ENCODE assay signal across 19 cellular contexts in the genomic region with DNA sequence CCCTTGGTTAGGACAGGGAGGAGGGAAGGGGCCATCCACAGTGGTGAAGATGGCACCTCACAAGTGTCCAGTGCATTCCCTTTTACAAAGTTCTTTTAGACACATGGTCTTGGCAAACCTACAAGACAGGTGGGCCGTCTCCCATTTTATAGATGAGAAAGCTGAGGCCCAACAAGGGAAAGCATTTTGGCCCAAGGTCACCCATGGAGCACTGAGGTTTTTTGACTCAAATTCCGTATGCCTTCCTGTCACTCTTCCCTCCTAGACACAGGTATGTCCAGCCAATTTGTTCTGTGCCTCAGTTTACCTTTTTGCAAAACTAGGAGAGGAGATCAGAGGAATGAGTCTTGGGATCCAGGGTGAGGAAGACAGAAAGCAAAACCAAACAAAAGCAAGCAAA. TPM values are rescaled to one million over a fixed set of nuclear protein-coding genes. Genes with fewer than 3 reads are reported as not detected.
A peak's percentile ranks its signal among the peaks of the same experiment; 100 is the strongest.
DNase-seq lines count a peak whose midpoint lies in the region; ATAC-seq and TF ChIP-seq lines count a peak whose summit lies in the region.
"Had no signal": no experiment of that assay in that cellular context is flagged by ENCODE, and none has a peak within 500 bp of the region (broad histone marks: within the 10 kb centered on the region; RNA-seq: fewer than 3 reads in every experiment).

No MANE protein-coding gene starts in this region.

- H3K36me3 Mint-ChIP-seq in GM23338 (ENCODE audit: low read depth) (no peaks in the 10 kb centered on the region), osteocyte (ENCODE audit: unreplicated experiment) (no peaks in the 10 kb centered on the region)

- H3K9me3 Mint-ChIP-seq in GM23338 (no peaks in the 10 kb centered on the region), osteocyte (ENCODE audit: unreplicated experiment) (no peaks in the 10 kb centered on the region)

- H3K4me3 Mint-ChIP-seq in GM23338: peak overlapping the region; percentile 77
- no peak overlapping the region for H3K4me3 Mint-ChIP-seq in osteocyte (ENCODE audit: unreplicated experiment)

- no peaks in the 10 kb centered on the region for H3F3A ChIP-seq in GM23338 (replicated peaks; ENCODE audit: low read depth)

- H3K27me3 ChIP-seq in GM23338 (ENCODE audit: insufficient read depth): peaks cover 69% of the 10 kb centered on the region
- H3K27me3 ChIP-seq in iPS-18a (ENCODE audit: control insufficient read depth, insufficient read depth, low read length): peaks cover 41% of the 10 kb centered on the region
- H3K27me3 ChIP-seq in osteoblast (ENCODE audit: insufficient read depth, low read length): peaks cover 55% of the 10 kb centered on the region

- H3K4me1 Mint-ChIP-seq in GM23338 (peaks cover 21% of the 10 kb centered on the region), osteocyte (ENCODE audit: unreplicated experiment) (peaks cover 9% of the 10 kb centered on the region)

- H3K27ac ChIP-seq in GM23338 (ENCODE audit: low read depth): no peak overlapping the region
- peak overlapping the region; percentile 87 for H3K27ac ChIP-seq in angular gyrus (ENCODE audit: low read depth, low read length)
- no peak overlapping the region for H3K27ac ChIP-seq in iPS-18a (ENCODE audit: low read length)
- H3K27ac ChIP-seq in osteoblast (ENCODE audit: low read depth, low read length): no peak overlapping the region
- H3K27ac ChIP-seq: PC-9 had no signal

- H3K9ac ChIP-seq in iPS-18a (ENCODE audit: low read length): no peak overlapping the region

- no peaks in the 10 kb centered on the region for H3K36me3 ChIP-seq in GM23338 (ENCODE audit: insufficient read depth)
- H3K36me3 ChIP-seq in iPS-18a (ENCODE audit: control insufficient read depth, low read depth, low read length): no peaks in the 10 kb centered on the region
- no peaks in the 10 kb centered on the region for H3K36me3 ChIP-seq in osteoblast (ENCODE audit: insufficient read depth, low read length)
- H3K36me3 ChIP-seq: MG63 had no signal

- H4K20me1 ChIP-seq in GM23338 (replicated peaks; ENCODE audit: insufficient read depth): 0 out of 2 replicates have a peak, but pooled peaks cover 5% of the 10 kb centered on the region
- H4K20me1 ChIP-seq in osteoblast (ENCODE audit: insufficient read depth, low read length): peaks cover 4% of the 10 kb centered on the region

- H3K9me2 ChIP-seq in GM23338 (ENCODE audit: insufficient read depth): 0 out of 2 replicates have a peak, but pooled peaks cover 6% of the 10 kb centered on the region

- DNase-seq in GM23338 (ENCODE audit: low spot score) (no peak), osteoblast (ENCODE audit: insufficient read length, low spot score, missing footprints) (peak; percentile 25), NCI-H2227 treated with DMSO at 0.1 percent for 48 hours (lab: John Stamatoyannopoulos, UW) (no peak), hepatic stellate cell (ENCODE audit: low spot score) (no peak), osteocyte (ENCODE audit: extremely low spot score, unreplicated experiment) (no peak)
- DNase-seq: DMS 273 treated with DMSO at 0.1 percent for 48 hours, EL, MG63, NCI-H1092 treated with DMSO at 0.1 percent for 48 hours, NCI-H1694 treated with DMSO at 0.1 percent for 48 hours, NCI-H446 treated with DMSO at 0.1 percent for 48 hours, NCI-H748 treated with DMSO at 0.1 percent for 48 hours, PC-9 had no signal

- TF ChIP-seq CTCF in GM23338 (conservative IDR thresholded peaks at IDR 0.05; ENCODE audit: low read depth in 2 of 2) (no peak), osteoblast (IDR thresholded peaks at IDR 0.05; ENCODE audit: extremely low read depth, low read depth, low read length) (no peak), osteocyte (IDR thresholded peaks at IDR 0.05) (no peak)

- H3K4me1 ChIP-seq in GM23338 (ENCODE audit: insufficient read depth): peaks cover 23% of the 10 kb centered on the region
- peaks cover 3% of the 10 kb centered on the region for H3K4me1 ChIP-seq in iPS-18a (ENCODE audit: control insufficient read depth, low read depth, low read length)
- no peaks in the 10 kb centered on the region for H3K4me1 ChIP-seq in osteoblast (ENCODE audit: insufficient read depth, low read length)

- H3K27ac Mint-ChIP-seq in GM23338 (no peak overlapping the region), osteocyte (ENCODE audit: unreplicated experiment) (no peak overlapping the region)

- H3K27me3 Mint-ChIP-seq in GM23338 (ENCODE audit: insufficient read depth, low read depth, poor library complexity): peaks cover 50% of the 10 kb centered on the region
- peaks cover 26% of the 10 kb centered on the region for H3K27me3 Mint-ChIP-seq in osteocyte (ENCODE audit: unreplicated experiment)

- H3K4me2 ChIP-seq in GM23338: peak overlapping the region; percentile 99
- H3K4me2 ChIP-seq in osteoblast (ENCODE audit: insufficient read depth, low read length): no peak overlapping the region
- H3K4me2 ChIP-seq: PC-9 had no signal

- H3K9me3 ChIP-seq in iPS-18a (ENCODE audit: control insufficient read depth, low read depth, low read length): no peaks in the 10 kb centered on the region
- no peaks in the 10 kb centered on the region for H3K9me3 ChIP-seq in osteoblast (ENCODE audit: low read depth, low read length)
- H3K9me3 ChIP-seq: MG63 had no signal

- H2AFZ ChIP-seq in GM23338 (peak overlapping the region; percentile 100; the same call in 1 of the 2 replicates), osteoblast (ENCODE audit: low read length) (no peak overlapping the region)
- H2AFZ ChIP-seq: PC-9 had no signal

- H3K79me2 ChIP-seq in GM23338 (replicated peaks; ENCODE audit: insufficient read depth): no peaks in the 10 kb centered on the region
- no peaks in the 10 kb centered on the region for H3K79me2 ChIP-seq in osteoblast (ENCODE audit: insufficient read depth, low read length)

- ATAC-seq in GM23338 (no peak), HG02981 (IDR thresholded peaks at IDR 0.05; ENCODE audit: unreplicated experiment) (no peak)
- ATAC-seq: HCT116 had no signal

- H3K4me3 ChIP-seq in GM23338 (peak overlapping the region; percentile 96), iPS-18a (ENCODE audit: low read length) (peak overlapping the region; percentile 81), osteoblast (ENCODE audit: insufficient read depth, low read length) (no peak overlapping the region)
- H3K4me3 ChIP-seq: MG63, PC-9 had no signal

TF ChIP-seq in GM23338, 12 proteins besides CTCF, POLR2A, EP300 and RAD21 (continues in another document):
- no peak for TF ChIP-seq JUNB (IDR thresholded peaks at IDR 0.05; ENCODE audit: unreplicated experiment)
- TF ChIP-seq CREB1 (CRISPR knock-in tag; IDR thresholded peaks at IDR 0.05; ENCODE audit: low read depth): no peak

RNA-seq across cellular contexts. Expression of gene C1QTNF4, which starts 1.2 kb away (rescaled TPM):
- total RNA-seq in GM23338 (2014; rRNA removed; shearing (Covaris generic)): 6.6 TPM in 2 replicates
- polyA plus RNA-seq in GM23338 (2016; fragmentation: Nextera tagmentation; extraction: Ambion mirVana): 5.2 and 5.7 TPM in 2 replicates
- 0.36 TPM in 1 of 2 replicates, not detected in the other for total RNA-seq in osteoblast
- total RNA-seq in osteocyte: 0.37 and 0.51 TPM in 2 replicates
- total RNA-seq: HT-29 had no signal

RNA-seq across cellular contexts. Expression of gene FAM180B, which starts 6.5 kb away (rescaled TPM):
- not detected in 2 replicates for total RNA-seq in GM23338 (2014; rRNA removed; shearing (Covaris generic))
- not detected in 2 replicates for polyA plus RNA-seq in GM23338 (2016; fragmentation: Nextera tagmentation; extraction: Ambion mirVana)
- total RNA-seq in osteoblast (not detected in 2 replicates), osteocyte (0.32 and 0.52 TPM in 2 replicates)
- total RNA-seq: HT-29, PC-9 had no signal
- polyA plus RNA-seq: BJ had no signal

RNA-seq across cellular contexts. Expression of gene NDUFS3, which starts 14.1 kb away (rescaled TPM):
- 99.5 and 108 TPM in 2 replicates for total RNA-seq in GM23338 (2014; rRNA removed; shearing (Covaris generic))
- 168 and 185 TPM in 2 replicates for polyA plus RNA-seq in GM23338 (2016; fragmentation: Nextera tagmentation; extraction: Ambion mirVana)
- 55.0 and 56.9 TPM in 2 replicates for total RNA-seq in osteoblast
- total RNA-seq in osteocyte: 102 and 105 TPM in 2 replicates

RNA-seq across cellular contexts. Expression of gene KBTBD4, which starts 14.2 kb away (rescaled TPM):
- 16.6 and 17.2 TPM in 2 replicates for total RNA-seq in GM23338 (2014; rRNA removed; shearing (Covaris generic))
- 4.1 and 5.8 TPM in 2 replicates for polyA plus RNA-seq in GM23338 (2016; fragmentation: Nextera tagmentation; extraction: Ambion mirVana)
- total RNA-seq in osteoblast (26.8 and 28.3 TPM in 2 replicates), osteocyte (19.7 and 19.8 TPM in 2 replicates)

RNA-seq across cellular contexts. Expression of gene PTPMT1, which starts 27.6 kb away (rescaled TPM):
- total RNA-seq in GM23338 (2014; rRNA removed; shearing (Covaris generic)): 87.0 and 109 TPM in 2 replicates
- polyA plus RNA-seq in GM23338 (2016; fragmentation: Nextera tagmentation; extraction: Ambion mirVana): 106 and 109 TPM in 2 replicates
- total RNA-seq in osteoblast: 67.5 and 80.7 TPM in 2 replicates
- 49.3 and 50.3 TPM in 2 replicates for total RNA-seq in osteocyte
